Comparison of ENCODE assay signal across 8 cellular contexts in genomic region chr2:200862532-200863000, GRCh38. TPM values are rescaled to one million over a fixed set of nuclear protein-coding genes. Genes with fewer than 3 reads are reported as not detected.
DNase-seq lines count a peak whose midpoint lies in the region; ATAC-seq and TF ChIP-seq lines count a peak whose summit lies in the region.

No MANE protein-coding gene starts in this region.

- DNase-seq in ACHN (peak; percentile 54), GM20000 (ENCODE audit: low spot score) (peak; percentile 51), SK-N-MC (ENCODE audit: low read depth, low spot score) (no peak), immature natural killer cell (peak; percentile 72 to 78 (median 78)), HuH-7.5 (ENCODE audit: low spot score) (no peak)
- DNase-seq in activated naive CD8-positive, alpha-beta T cell treated with anti-CD3 and anti-CD28 coated beads, Interleukin-2, amount 50 U/mL, for 24 hours = peak; percentile 68
- DNase-seq in stimulated activated CD4-positive, alpha-beta T cell treated with anti-CD3 and anti-CD28 coated beads, Interleukin-12 subunit alpha, Interleukin-12 subunit beta, amount 100 ng/mL, for 48 hours (ENCODE audit: low read depth in 2 of 3, low spot score in 1 of 3) = peak; percentile 41 to 73 (median 49)

- H3K27me3 Mint-ChIP-seq in activated naive CD8-positive, alpha-beta T cell treated with anti-CD3 and anti-CD28 coated beads, Interleukin-2, amount 50 U/mL, for 24 hours = no peaks in the 10 kb centered on the region
- H3K27me3 Mint-ChIP-seq in immature natural killer cell (ENCODE audit: low read depth in 3 of 3) = peaks cover 26 to 54% (median 46%) of the 10 kb centered on the region in 3 donors

- H3K4me3 Mint-ChIP-seq in activated naive CD8-positive, alpha-beta T cell treated with anti-CD3 and anti-CD28 coated beads, Interleukin-2, amount 50 U/mL, for 24 hours = peak overlapping the region; percentile 99
- H3K4me3 Mint-ChIP-seq in immature natural killer cell = peak overlapping the region; percentile 90 to 99 (median 98)

- H3K4me3 ChIP-seq in SK-N-MC = peak overlapping the region; percentile 100

- peak overlapping the region; percentile 100 for H3K9ac ChIP-seq in SK-N-MC (ENCODE audit: insufficient read length)

- H3K36me3 Mint-ChIP-seq in activated naive CD8-positive, alpha-beta T cell treated with anti-CD3 and anti-CD28 coated beads, Interleukin-2, amount 50 U/mL, for 24 hours (ENCODE audit: low read depth) = peaks cover 69% of the 10 kb centered on the region
- peaks cover 29 to 46% (median 38%) of the 10 kb centered on the region in 3 donors for H3K36me3 Mint-ChIP-seq in immature natural killer cell

- peak overlapping the region; percentile 38 for H3K27ac ChIP-seq in SK-N-MC

- peaks cover 44% of the 10 kb centered on the region for H3K36me3 ChIP-seq in SK-N-MC (ENCODE audit: insufficient read depth, low read length)

- no peaks in the 10 kb centered on the region for H3K9me3 ChIP-seq in SK-N-MC (ENCODE audit: low read depth, low read length)

- H3K9me3 Mint-ChIP-seq in activated naive CD8-positive, alpha-beta T cell treated with anti-CD3 and anti-CD28 coated beads, Interleukin-2, amount 50 U/mL, for 24 hours = no peaks in the 10 kb centered on the region
- H3K9me3 Mint-ChIP-seq in immature natural killer cell = peaks cover 0 to 3% (median 0%) of the 10 kb centered on the region in 6 donors

- H3K4me1 Mint-ChIP-seq in activated naive CD8-positive, alpha-beta T cell treated with anti-CD3 and anti-CD28 coated beads, Interleukin-2, amount 50 U/mL, for 24 hours = peaks cover 50% of the 10 kb centered on the region
- peaks cover 55 to 67% of the 10 kb centered on the region in 2 donors for H3K4me1 Mint-ChIP-seq in immature natural killer cell

- no peak for TF ChIP-seq CTCF in GM20000 (IDR thresholded peaks at IDR 0.05; ENCODE audit: extremely low read depth, missing control alignments)

- in situ Hi-C loops in ACHN (cut with HindIII; ENCODE audit: low pct_ligation_motif_present, low pct_unique_long_range_greater_than_20kb, low sequenced_read_pairs) = no loop called here

- H3K27ac Mint-ChIP-seq in activated naive CD8-positive, alpha-beta T cell treated with anti-CD3 and anti-CD28 coated beads, Interleukin-2, amount 50 U/mL, for 24 hours = peak overlapping the region; percentile 100
- H3K27ac Mint-ChIP-seq in immature natural killer cell = peak overlapping the region; percentile 95 to 100 (median 99)

- ATAC-seq in activated naive CD8-positive, alpha-beta T cell treated with anti-CD3 and anti-CD28 coated beads, Interleukin-2, amount 50 U/mL, for 24 hours = peak; percentile 70
- ATAC-seq in GM18511 (IDR thresholded peaks at IDR 0.05; ENCODE audit: unreplicated experiment) = no peak

RNA-seq across cellular contexts. Expression of gene CLK1, which starts 1.9 kb away (rescaled TPM):
- 10 to 100 TPM; 26.2 to 48.7 (median 47.9) TPM for polyA plus RNA-seq in immature natural killer cell

RNA-seq across cellular contexts. Expression of gene PPIL3, which starts 26.3 kb away (rescaled TPM):
- polyA plus RNA-seq in immature natural killer cell = 10 to 100 TPM; 17.9 to 30.4 (median 25.7) TPM

RNA-seq across cellular contexts. Expression of gene NIF3L1, which starts 26.6 kb away (rescaled TPM):
- polyA plus RNA-seq in immature natural killer cell = 10 to 100 TPM; 13.5 to 31.0 (median 20.9) TPM

RNA-seq across cellular contexts. Expression of gene BZW1, which starts 50.9 kb away (rescaled TPM):
- 100 to 1,000 TPM; 354 to 367 (median 365) TPM for polyA plus RNA-seq in immature natural killer cell

Comparison
In these comparisons a context has a peak if more than half of its experiments do, and no peak if none do; other contexts are left out.
1. DNase-seq: peak in ACHN (single experiment), GM20000 (single experiment), activated naive CD8-positive, alpha-beta T cell treated with anti-CD3 and anti-CD28 coated beads, Interleukin-2, amount 50 U/mL, for 24 hours (single experiment), immature natural killer cell (3 of 3) and stimulated activated CD4-positive, alpha-beta T cell treated with anti-CD3 and anti-CD28 coated beads, Interleukin-12 subunit alpha, Interleukin-12 subunit beta, amount 100 ng/mL, for 48 hours (3 of 3); none in SK-N-MC (single experiment) and HuH-7.5 (single experiment).